In genomic region chr1:56045477-56045876, GRCh38 we compare ENCODE assay signal across 1 cellular context.
A peak's percentile ranks its signal among the peaks of the same experiment; 100 is the strongest.
TF ChIP-seq lines count a peak whose summit lies in the region.

No MANE protein-coding gene starts in this region.

TF ChIP-seq in GM12878, 131 proteins besides CTCF, POLR2A, EP300 and RAD21 (continued from another document):
- TF ChIP-seq HSF1 (IDR thresholded peaks at IDR 0.05; ENCODE audit: low read depth, low read length) = no peak
- no peak for TF ChIP-seq E2F4 (IDR thresholded peaks at IDR 0.05; ENCODE audit: low read depth, low read length)
- TF ChIP-seq PAX5 (IDR thresholded peaks at IDR 0.05; ENCODE audit: borderline replicate concordance, low read depth, low read length) = peak; percentile 86
- TF ChIP-seq MTA2 (IDR thresholded peaks at IDR 0.05; ENCODE audit: low read depth) = peak; percentile 70; the same call in 1 of the 2 replicates
- peak; percentile 77 for TF ChIP-seq RUNX3 (IDR thresholded peaks at IDR 0.05; ENCODE audit: low read length)
- TF ChIP-seq SMAD1 (IDR thresholded peaks at IDR 0.05; ENCODE audit: low read depth, partially characterized antibody) = no peak
- no peak for TF ChIP-seq EZH2 (IDR thresholded peaks at IDR 0.05; ENCODE audit: borderline replicate concordance, control insufficient read depth, low read depth, low read length)
- TF ChIP-seq MLLT1 (IDR thresholded peaks at IDR 0.05) = 0 out of 2 replicates have a peak, but pooled peaks have one; percentile 30
- no peak for TF ChIP-seq LARP7 (IDR thresholded peaks at IDR 0.05)
- no peak for TF ChIP-seq SMAD5 (IDR thresholded peaks at IDR 0.05; ENCODE audit: low read depth)
- no peak for TF ChIP-seq ZZZ3 (IDR thresholded peaks at IDR 0.05; ENCODE audit: control insufficient read depth, insufficient read length, low read depth)
- TF ChIP-seq BCL11A (IDR thresholded peaks at IDR 0.05; ENCODE audit: low read depth, low read length) = peak; percentile 62
- no peak for TF ChIP-seq SIN3A (IDR thresholded peaks at IDR 0.05; ENCODE audit: low read depth, low read length)
- no peak for TF ChIP-seq ATF2 (IDR thresholded peaks at IDR 0.05; ENCODE audit: low read length)
- no peak; the same call in 1 of the 2 replicates for TF ChIP-seq IKZF1 (conservative IDR thresholded peaks at IDR 0.05)
- TF ChIP-seq ZNF207 (IDR thresholded peaks at IDR 0.05; ENCODE audit: borderline replicate concordance) = no peak
- TF ChIP-seq TARDBP (IDR thresholded peaks at IDR 0.05; ENCODE audit: borderline replicate concordance) = no peak
- TF ChIP-seq IRF5 (IDR thresholded peaks at IDR 0.05; ENCODE audit: borderline replicate concordance) = no peak
- no peak for TF ChIP-seq CEBPZ (IDR thresholded peaks at IDR 0.05; ENCODE audit: low read depth, low read length)
- TF ChIP-seq JUND (IDR thresholded peaks at IDR 0.05; ENCODE audit: low read depth, low read length) = no peak
- no peak for TF ChIP-seq YBX1 (IDR thresholded peaks at IDR 0.05)
- no peak for TF ChIP-seq RAD51 (IDR thresholded peaks at IDR 0.05)
- no peak for TF ChIP-seq BACH1 (IDR thresholded peaks at IDR 0.05; ENCODE audit: borderline replicate concordance)
- TF ChIP-seq POLR2AphosphoS2 (IDR thresholded peaks at IDR 0.05; ENCODE audit: low read depth, low read length) = no peak
- TF ChIP-seq HDGF (IDR thresholded peaks at IDR 0.05) = no peak
